Comparison of ENCODE assay signal across 2 cellular contexts in the genomic region with DNA sequence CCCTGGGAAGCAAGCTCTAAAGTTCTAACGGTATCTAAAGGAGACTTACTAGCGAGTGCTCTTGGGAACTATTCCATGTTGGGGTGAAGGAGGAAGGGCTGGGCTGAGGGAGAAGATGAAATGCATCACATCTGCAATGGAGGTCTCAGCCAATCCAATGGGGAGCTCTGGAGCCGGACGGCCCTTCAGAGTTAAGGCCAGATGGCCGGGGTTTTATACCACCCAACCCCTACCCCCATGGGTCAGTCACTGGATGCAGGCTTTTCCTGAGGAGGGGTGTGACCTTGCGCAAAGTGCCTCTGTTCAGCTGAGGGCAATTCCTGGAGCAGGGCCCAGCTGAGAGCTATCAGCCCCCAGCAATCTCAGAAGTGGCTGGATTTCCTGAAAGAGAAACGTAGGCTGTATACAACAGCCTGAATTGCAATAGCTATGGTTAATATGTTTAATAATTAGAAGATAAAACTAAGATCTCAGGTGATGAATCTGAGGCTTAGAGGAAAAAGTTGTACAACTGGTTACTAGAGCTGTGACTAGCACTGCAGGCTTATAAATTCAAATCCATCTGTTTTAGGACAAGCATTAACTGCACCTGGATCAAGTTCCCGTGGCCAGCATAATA.
TF ChIP-seq lines count a peak whose summit lies in the region.

No MANE protein-coding gene starts in this region.

TF ChIP-seq in GM23338, 12 proteins besides CTCF, POLR2A, EP300 and RAD21:
- TF ChIP-seq ZNF114 (CRISPR knock-in tag; IDR thresholded peaks at IDR 0.05): no peak
- TF ChIP-seq, protein P1, sequence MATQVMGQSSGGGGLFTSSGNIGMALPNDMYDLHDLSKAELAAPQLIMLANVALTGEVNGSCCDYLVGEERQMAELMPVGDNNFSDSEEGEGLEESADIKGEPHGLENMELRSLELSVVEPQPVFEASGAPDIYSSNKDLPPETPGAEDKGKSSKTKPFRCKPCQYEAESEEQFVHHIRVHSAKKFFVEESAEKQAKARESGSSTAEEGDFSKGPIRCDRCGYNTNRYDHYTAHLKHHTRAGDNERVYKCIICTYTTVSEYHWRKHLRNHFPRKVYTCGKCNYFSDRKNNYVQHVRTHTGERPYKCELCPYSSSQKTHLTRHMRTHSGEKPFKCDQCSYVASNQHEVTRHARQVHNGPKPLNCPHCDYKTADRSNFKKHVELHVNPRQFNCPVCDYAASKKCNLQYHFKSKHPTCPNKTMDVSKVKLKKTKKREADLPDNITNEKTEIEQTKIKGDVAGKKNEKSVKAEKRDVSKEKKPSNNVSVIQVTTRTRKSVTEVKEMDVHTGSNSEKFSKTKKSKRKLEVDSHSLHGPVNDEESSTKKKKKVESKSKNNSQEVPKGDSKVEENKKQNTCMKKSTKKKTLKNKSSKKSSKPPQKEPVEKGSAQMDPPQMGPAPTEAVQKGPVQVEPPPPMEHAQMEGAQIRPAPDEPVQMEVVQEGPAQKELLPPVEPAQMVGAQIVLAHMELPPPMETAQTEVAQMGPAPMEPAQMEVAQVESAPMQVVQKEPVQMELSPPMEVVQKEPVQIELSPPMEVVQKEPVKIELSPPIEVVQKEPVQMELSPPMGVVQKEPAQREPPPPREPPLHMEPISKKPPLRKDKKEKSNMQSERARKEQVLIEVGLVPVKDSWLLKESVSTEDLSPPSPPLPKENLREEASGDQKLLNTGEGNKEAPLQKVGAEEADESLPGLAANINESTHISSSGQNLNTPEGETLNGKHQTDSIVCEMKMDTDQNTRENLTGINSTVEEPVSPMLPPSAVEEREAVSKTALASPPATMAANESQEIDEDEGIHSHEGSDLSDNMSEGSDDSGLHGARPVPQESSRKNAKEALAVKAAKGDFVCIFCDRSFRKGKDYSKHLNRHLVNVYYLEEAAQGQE (IDR thresholded peaks at IDR 0.05; ENCODE audit: unreplicated experiment): no peak
- no peak for TF ChIP-seq CREB1 (CRISPR knock-in tag; IDR thresholded peaks at IDR 0.05; ENCODE audit: low read depth)
- no peak for TF ChIP-seq EZH2phosphoT487 (IDR thresholded peaks at IDR 0.05; ENCODE audit: unreplicated experiment)

TF ChIP-seq in H1, 55 proteins besides CTCF, POLR2A, EP300 and RAD21:
- TF ChIP-seq CEBPB (IDR thresholded peaks at IDR 0.05; ENCODE audit: low read depth, low read length) (no peak), HDAC2 (IDR thresholded peaks at IDR 0.05; ENCODE audit: borderline replicate concordance in 1 of 2, low read depth in 2 of 2, low read length in 2 of 2) (no peak), MAFK (IDR thresholded peaks at IDR 0.05; ENCODE audit: low read depth, low read length) (no peak), CBX8 (IDR thresholded peaks at IDR 0.05; ENCODE audit: borderline replicate concordance, low read depth, low read length) (no peak), NRF1 (IDR thresholded peaks at IDR 0.05; ENCODE audit: low read depth, low read length) (no peak), GABPA (IDR thresholded peaks at IDR 0.05; ENCODE audit: borderline replicate concordance, insufficient read depth, low read length) (no peak), SRF (IDR thresholded peaks at IDR 0.05; ENCODE audit: low read depth, low read length) (no peak), CBX5 (IDR thresholded peaks at IDR 0.05; ENCODE audit: low read depth, low read length) (no peak), SP1 (IDR thresholded peaks at IDR 0.05; ENCODE audit: low read depth, low read length) (no peak), NANOG (IDR thresholded peaks at IDR 0.05; ENCODE audit: insufficient read depth, low read depth, low read length, poor library complexity, severe bottlenecking) (no peak)
- TF ChIP-seq, protein P2, sequence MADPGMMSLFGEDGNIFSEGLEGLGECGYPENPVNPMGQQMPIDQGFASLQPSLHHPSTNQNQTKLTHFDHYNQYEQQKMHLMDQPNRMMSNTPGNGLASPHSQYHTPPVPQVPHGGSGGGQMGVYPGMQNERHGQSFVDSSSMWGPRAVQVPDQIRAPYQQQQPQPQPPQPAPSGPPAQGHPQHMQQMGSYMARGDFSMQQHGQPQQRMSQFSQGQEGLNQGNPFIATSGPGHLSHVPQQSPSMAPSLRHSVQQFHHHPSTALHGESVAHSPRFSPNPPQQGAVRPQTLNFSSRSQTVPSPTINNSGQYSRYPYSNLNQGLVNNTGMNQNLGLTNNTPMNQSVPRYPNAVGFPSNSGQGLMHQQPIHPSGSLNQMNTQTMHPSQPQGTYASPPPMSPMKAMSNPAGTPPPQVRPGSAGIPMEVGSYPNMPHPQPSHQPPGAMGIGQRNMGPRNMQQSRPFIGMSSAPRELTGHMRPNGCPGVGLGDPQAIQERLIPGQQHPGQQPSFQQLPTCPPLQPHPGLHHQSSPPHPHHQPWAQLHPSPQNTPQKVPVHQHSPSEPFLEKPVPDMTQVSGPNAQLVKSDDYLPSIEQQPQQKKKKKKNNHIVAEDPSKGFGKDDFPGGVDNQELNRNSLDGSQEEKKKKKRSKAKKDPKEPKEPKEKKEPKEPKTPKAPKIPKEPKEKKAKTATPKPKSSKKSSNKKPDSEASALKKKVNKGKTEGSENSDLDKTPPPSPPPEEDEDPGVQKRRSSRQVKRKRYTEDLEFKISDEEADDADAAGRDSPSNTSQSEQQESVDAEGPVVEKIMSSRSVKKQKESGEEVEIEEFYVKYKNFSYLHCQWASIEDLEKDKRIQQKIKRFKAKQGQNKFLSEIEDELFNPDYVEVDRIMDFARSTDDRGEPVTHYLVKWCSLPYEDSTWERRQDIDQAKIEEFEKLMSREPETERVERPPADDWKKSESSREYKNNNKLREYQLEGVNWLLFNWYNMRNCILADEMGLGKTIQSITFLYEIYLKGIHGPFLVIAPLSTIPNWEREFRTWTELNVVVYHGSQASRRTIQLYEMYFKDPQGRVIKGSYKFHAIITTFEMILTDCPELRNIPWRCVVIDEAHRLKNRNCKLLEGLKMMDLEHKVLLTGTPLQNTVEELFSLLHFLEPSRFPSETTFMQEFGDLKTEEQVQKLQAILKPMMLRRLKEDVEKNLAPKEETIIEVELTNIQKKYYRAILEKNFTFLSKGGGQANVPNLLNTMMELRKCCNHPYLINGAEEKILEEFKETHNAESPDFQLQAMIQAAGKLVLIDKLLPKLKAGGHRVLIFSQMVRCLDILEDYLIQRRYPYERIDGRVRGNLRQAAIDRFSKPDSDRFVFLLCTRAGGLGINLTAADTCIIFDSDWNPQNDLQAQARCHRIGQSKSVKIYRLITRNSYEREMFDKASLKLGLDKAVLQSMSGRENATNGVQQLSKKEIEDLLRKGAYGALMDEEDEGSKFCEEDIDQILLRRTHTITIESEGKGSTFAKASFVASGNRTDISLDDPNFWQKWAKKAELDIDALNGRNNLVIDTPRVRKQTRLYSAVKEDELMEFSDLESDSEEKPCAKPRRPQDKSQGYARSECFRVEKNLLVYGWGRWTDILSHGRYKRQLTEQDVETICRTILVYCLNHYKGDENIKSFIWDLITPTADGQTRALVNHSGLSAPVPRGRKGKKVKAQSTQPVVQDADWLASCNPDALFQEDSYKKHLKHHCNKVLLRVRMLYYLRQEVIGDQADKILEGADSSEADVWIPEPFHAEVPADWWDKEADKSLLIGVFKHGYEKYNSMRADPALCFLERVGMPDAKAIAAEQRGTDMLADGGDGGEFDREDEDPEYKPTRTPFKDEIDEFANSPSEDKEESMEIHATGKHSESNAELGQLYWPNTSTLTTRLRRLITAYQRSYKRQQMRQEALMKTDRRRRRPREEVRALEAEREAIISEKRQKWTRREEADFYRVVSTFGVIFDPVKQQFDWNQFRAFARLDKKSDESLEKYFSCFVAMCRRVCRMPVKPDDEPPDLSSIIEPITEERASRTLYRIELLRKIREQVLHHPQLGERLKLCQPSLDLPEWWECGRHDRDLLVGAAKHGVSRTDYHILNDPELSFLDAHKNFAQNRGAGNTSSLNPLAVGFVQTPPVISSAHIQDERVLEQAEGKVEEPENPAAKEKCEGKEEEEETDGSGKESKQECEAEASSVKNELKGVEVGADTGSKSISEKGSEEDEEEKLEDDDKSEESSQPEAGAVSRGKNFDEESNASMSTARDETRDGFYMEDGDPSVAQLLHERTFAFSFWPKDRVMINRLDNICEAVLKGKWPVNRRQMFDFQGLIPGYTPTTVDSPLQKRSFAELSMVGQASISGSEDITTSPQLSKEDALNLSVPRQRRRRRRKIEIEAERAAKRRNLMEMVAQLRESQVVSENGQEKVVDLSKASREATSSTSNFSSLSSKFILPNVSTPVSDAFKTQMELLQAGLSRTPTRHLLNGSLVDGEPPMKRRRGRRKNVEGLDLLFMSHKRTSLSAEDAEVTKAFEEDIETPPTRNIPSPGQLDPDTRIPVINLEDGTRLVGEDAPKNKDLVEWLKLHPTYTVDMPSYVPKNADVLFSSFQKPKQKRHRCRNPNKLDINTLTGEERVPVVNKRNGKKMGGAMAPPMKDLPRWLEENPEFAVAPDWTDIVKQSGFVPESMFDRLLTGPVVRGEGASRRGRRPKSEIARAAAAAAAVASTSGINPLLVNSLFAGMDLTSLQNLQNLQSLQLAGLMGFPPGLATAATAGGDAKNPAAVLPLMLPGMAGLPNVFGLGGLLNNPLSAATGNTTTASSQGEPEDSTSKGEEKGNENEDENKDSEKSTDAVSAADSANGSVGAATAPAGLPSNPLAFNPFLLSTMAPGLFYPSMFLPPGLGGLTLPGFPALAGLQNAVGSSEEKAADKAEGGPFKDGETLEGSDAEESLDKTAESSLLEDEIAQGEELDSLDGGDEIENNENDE (IDR thresholded peaks at IDR 0.05; ENCODE audit: insufficient replicate concordance, low read length): no peak
